ENCODE assay signal across 10 cellular contexts in genomic region chr17:81342062-81342699, GRCh38. TPM values are rescaled to one million over a fixed set of nuclear protein-coding genes. Genes with fewer than 3 reads are reported as not detected.
DNase-seq lines count a peak whose midpoint lies in the region.
"Had no signal": no experiment of that assay in that cellular context is flagged by ENCODE, and none has a peak within 500 bp of the region (broad histone marks: within the 10 kb centered on the region; RNA-seq: fewer than 3 reads in every experiment).

No MANE protein-coding gene starts in this region.

- no peaks in the 10 kb centered on the region for H3K36me3 ChIP-seq in skeletal muscle satellite cell (ENCODE audit: insufficient read depth, low read length)

- H3K9ac ChIP-seq in skeletal muscle satellite cell (ENCODE audit: low read depth, low read length) = peak overlapping the region; percentile 91

- H3K4me3 ChIP-seq in iPS-18c (ENCODE audit: insufficient read depth, low read depth, low read length) (peak overlapping the region; percentile 52), skeletal muscle satellite cell (ENCODE audit: low read length) (peak overlapping the region; percentile 99)

- peak overlapping the region; percentile 97 for H3K4me2 ChIP-seq in skeletal muscle satellite cell (ENCODE audit: low read length)

- H3K9me3 ChIP-seq in iPS-18c (ENCODE audit: control insufficient read depth, insufficient read depth, low read length) (no peaks in the 10 kb centered on the region), skeletal muscle satellite cell (replicated peaks; ENCODE audit: low read length) (no peaks in the 10 kb centered on the region)

- no peaks in the 10 kb centered on the region for H3K27me3 ChIP-seq in skeletal muscle satellite cell (ENCODE audit: control insufficient read depth, insufficient read depth, low read length)

- H3K27ac ChIP-seq in angular gyrus (ENCODE audit: low read depth, low read length) = peak overlapping the region; percentile 86
- H3K27ac ChIP-seq: HL-60 had no signal

- H3K4me1 ChIP-seq in skeletal muscle satellite cell (ENCODE audit: control insufficient read depth, insufficient read depth, low read length) = peaks cover 35% of the 10 kb centered on the region

- intact Hi-C loops in posterior vena cava (cut with DNase I) = no loop called here

- DNase-seq in HT-29 (ENCODE audit: low spot score) (peak; percentile 58), posterior vena cava (ENCODE audit: low spot score) (no peak), ureter (ENCODE audit: low spot score) (no peak), germinal center (ENCODE audit: low spot score) (no peak), inferior parietal cortex (ENCODE audit: extremely low spot score) (no peak)
- DNase-seq: activated naive CD4-positive, alpha-beta T cell treated with anti-CD3 and anti-CD28 coated beads for 36 hours had no signal

RNA-seq across cellular contexts. Expression of gene SLC38A10, which starts 47.1 kb away (rescaled TPM):
- 109 and 116 TPM in 2 replicates for total RNA-seq in HT-29 (2014; rRNA removed; shearing (Covaris generic))
- 46.7 and 58.1 TPM in 2 replicates for total RNA-seq in skeletal muscle satellite cell (2012; rRNA removed)
- total RNA-seq in posterior vena cava = 10 to 100 TPM; 59.6 to 85.1 TPM
- 94.4 TPM for total RNA-seq in ureter

RNA-seq across cellular contexts. Expression of gene BAHCC1, which starts 53.1 kb away (rescaled TPM):
- 10.4 and 11.6 TPM in 2 replicates for total RNA-seq in HT-29 (2014; rRNA removed; shearing (Covaris generic))
- total RNA-seq in skeletal muscle satellite cell (2012; rRNA removed) = 7.9 and 8.3 TPM in 2 replicates
- total RNA-seq in posterior vena cava = 10 to 100 TPM; 17.3 to 19.1 TPM
- total RNA-seq in ureter = 23.7 TPM
